8 cellular contexts compared by ENCODE assay signal in genomic region chr3:194485876-194486539, GRCh38. TPM values are rescaled to one million over a fixed set of nuclear protein-coding genes. Genes with fewer than 3 reads are reported as not detected.
DNase-seq lines count a peak whose midpoint lies in the region; ATAC-seq and TF ChIP-seq lines count a peak whose summit lies in the region.

No MANE protein-coding gene starts in this region.

- H3K36me3 ChIP-seq in H7 (replicated peaks; ENCODE audit: control insufficient read depth, insufficient read depth, low read length) (no peaks in the 10 kb centered on the region; the same call in none of the 2 replicates), neuronal stem cell (replicated peaks in 1 of 2; ENCODE audit: control insufficient read depth in 2 of 2, insufficient read depth in 2 of 2, low read length in 2 of 2) (peaks cover 0 to 39% of the 10 kb centered on the region in 2 donors), thoracic aorta (no peaks in the 10 kb centered on the region)

- WGBS in neuronal stem cell (ENCODE audit: extremely low coverage in 2 of 2, insufficient read length in 2 of 2, insufficient replicate concordance in 1 of 2), 2 donors: no CpG with 5 or more reads among the region's 42 CpGs

- peak overlapping the region; percentile 80 for H3K4me3 ChIP-seq in H7 (ENCODE audit: insufficient read depth, low read depth, low read length)
- peak overlapping the region; percentile 98 for H3K4me3 ChIP-seq in fibroblast of pulmonary artery (replicated peaks; ENCODE audit: low read depth, low read length)
- H3K4me3 ChIP-seq in neuronal stem cell (ENCODE audit: low read length in 2 of 2): peak overlapping the region; percentile 78 to 82
- peak overlapping the region; percentile 71 for H3K4me3 ChIP-seq in thoracic aorta

- ATAC-seq in thoracic aorta (ENCODE audit: insufficient number of reproducible peaks, low FRiP score, low read depth): no peak

- H2BK12ac ChIP-seq in neuronal stem cell (ENCODE audit: low read length): no peak overlapping the region

- H4K8ac ChIP-seq in neuronal stem cell (ENCODE audit: low read depth, low read length): no peak overlapping the region

- H2BK120ac ChIP-seq in neuronal stem cell (ENCODE audit: low read depth, low read length): no peak overlapping the region

- peak overlapping the region; percentile 82 for H2AFZ ChIP-seq in neuronal stem cell (ENCODE audit: low read length)

- H3K4me1 ChIP-seq in neuronal stem cell (ENCODE audit: control insufficient read depth in 2 of 2, insufficient read depth in 1 of 2, low read depth in 1 of 2, low read length in 2 of 2) (no peaks in the 10 kb centered on the region), thoracic aorta (ENCODE audit: control insufficient read depth in 1 of 2, low read depth in 2 of 2) (peaks cover 20 to 65% of the 10 kb centered on the region in 2 donors)

- no peak overlapping the region for H3K4ac ChIP-seq in neuronal stem cell (ENCODE audit: low read length)

- peak overlapping the region; percentile 97 for H3K18ac ChIP-seq in neuronal stem cell (ENCODE audit: low read length)

- H3K9ac ChIP-seq in neuronal stem cell (ENCODE audit: low read depth, low read length, poor library complexity): peak overlapping the region; percentile 98

- H3K27me3 ChIP-seq in H7 (ENCODE audit: control insufficient read depth, insufficient read depth, low read length) (peaks cover 5% of the 10 kb centered on the region), neuronal stem cell (ENCODE audit: control insufficient read depth in 3 of 3, insufficient read depth in 3 of 3, low read depth in 1 of 3, low read length in 3 of 3) (peaks cover 0 to 13% (median 0%) of the 10 kb centered on the region in 3 experiments), thoracic aorta (replicated peaks; ENCODE audit: insufficient read depth) (no peaks in the 10 kb centered on the region)

- peak overlapping the region; percentile 17 for H2BK15ac ChIP-seq in neuronal stem cell (ENCODE audit: low read length)

- peak overlapping the region; percentile 89 for H3K4me2 ChIP-seq in neuronal stem cell (ENCODE audit: insufficient read depth, low read length, poor library complexity, severe bottlenecking)

- H3K9me3 ChIP-seq in neuronal stem cell (replicated peaks in 1 of 2; ENCODE audit: control insufficient read depth in 2 of 2, insufficient read depth in 1 of 2, low read depth in 1 of 2, low read length in 2 of 2) (peaks cover 0 to 6% of the 10 kb centered on the region in 2 donors), thoracic aorta (no peaks in the 10 kb centered on the region)

- peak overlapping the region; percentile 97 for H2AK5ac ChIP-seq in neuronal stem cell (ENCODE audit: low read depth, low read length)

- H3K79me1 ChIP-seq in neuronal stem cell (ENCODE audit: low read depth, low read length): peaks cover 7% of the 10 kb centered on the region

- peak overlapping the region; percentile 97 for H3K14ac ChIP-seq in neuronal stem cell (ENCODE audit: low read length)

- H4K91ac ChIP-seq in neuronal stem cell (ENCODE audit: low read depth, low read length, poor library complexity): no peak overlapping the region

- peak overlapping the region; percentile 90 for H2BK5ac ChIP-seq in neuronal stem cell (ENCODE audit: low read length)

- H3K23ac ChIP-seq in neuronal stem cell (ENCODE audit: low read depth, low read length, poor library complexity): peak overlapping the region; percentile 31

- TF ChIP-seq CTCF in fibroblast of pulmonary artery (IDR thresholded peaks at IDR 0.05; ENCODE audit: low read length, missing control alignments) (no peak), thoracic aorta (IDR thresholded peaks at IDR 0.05) (peak; percentile 39)

- H3K27ac ChIP-seq in neuronal stem cell (replicated peaks; ENCODE audit: low read length): no peak overlapping the region
- peak overlapping the region; percentile 89 for H3K27ac ChIP-seq in thoracic aorta

- peak; percentile 50 for DNase-seq in EH (ENCODE audit: low read depth)
- peak; percentile 62 for DNase-seq in H7
- peak; percentile 21 for DNase-seq in NOMO-1 treated with DMSO at 0.1 percent for 48 hours (lab: John Stamatoyannopoulos, UW; ENCODE audit: unreplicated experiment)
- DNase-seq in activated T-helper 1 cell treated with anti-CD3 and anti-CD28 coated beads, Interleukin-2, amount 50 U/mL, for 16 hours (ENCODE audit: low read depth in 1 of 2, low spot score in 1 of 2): peak; percentile 17 to 46
- DNase-seq in fibroblast of pulmonary artery (ENCODE audit: low read depth): peak; percentile 58
- no peak for DNase-seq in neuronal stem cell (ENCODE audit: low spot score)
- no peak for DNase-seq in thoracic aorta (ENCODE audit: low spot score)
- DNase-seq in OCI-M2 (lab: John Stamatoyannopoulos, UW; ENCODE audit: unreplicated experiment): no peak

RNA-seq across cellular contexts. Expression of gene ATP13A3, which starts 0.8 kb away (rescaled TPM):
- total RNA-seq in H7 (2014; rRNA removed; shearing (Covaris generic)): 46.5 and 71.8 TPM in 2 replicates
- polyA plus RNA-seq in neuronal stem cell (2013, experiment 1 of 2): 27.9 TPM
- 28.7 TPM for polyA plus RNA-seq in neuronal stem cell (2013, experiment 2 of 2)
- total RNA-seq in thoracic aorta: 100 to 1,000 TPM; 188 to 361 TPM

Comparison
In these comparisons a context has a peak if more than half of its experiments do, and no peak if none do; other contexts are left out.
1. DNase-seq: peak in EH (single experiment), H7 (single experiment), NOMO-1 treated with DMSO at 0.1 percent for 48 hours (single experiment), activated T-helper 1 cell treated with anti-CD3 and anti-CD28 coated beads, Interleukin-2, amount 50 U/mL, for 16 hours (2 of 2) and fibroblast of pulmonary artery (single experiment); none in neuronal stem cell (single experiment), thoracic aorta (single experiment) and OCI-M2 (single experiment).
2. Peak in every context shown above with its lines, with median percentiles within 50 percentile points of each other: H3K4me3 ChIP-seq.